In genomic region chr1:235470741-235471439, GRCh38 we compare ENCODE assay signal across 26 cellular contexts.
"Had no signal": no experiment of that assay in that cellular context is flagged by ENCODE, and none has a peak within 500 bp of the region (broad histone marks: within the 10 kb centered on the region; RNA-seq: fewer than 3 reads in every experiment).

No MANE protein-coding gene starts in this region.

- H3K27me3 ChIP-seq: ascending aorta, body of pancreas, Peyer's patch had no signal

- H3K9ac ChIP-seq: KMS-11 had no signal

- H3K4me2 ChIP-seq: KMS-11 had no signal

- H3K27ac ChIP-seq: ascending aorta, body of pancreas, KMS-11, Peyer's patch, RWPE1 had no signal

- H3K9me3 ChIP-seq: ascending aorta, body of pancreas, Peyer's patch had no signal

- ATAC-seq: activated CD8-positive, alpha-beta memory T cell treated with anti-CD3 and anti-CD28 coated beads, Interleukin-2, amount 10 ng/mL, durations not matched to agents 7 days and 5 days; activated naive CD4-positive, alpha-beta T cell treated with anti-CD3 and anti-CD28 coated beads, Interleukin-2, amount 50 U/mL, for 72 hours; activated naive CD8-positive, alpha-beta T cell treated with anti-CD3 and anti-CD28 coated beads, Interleukin-2, amount 50 U/mL, for 24 hours; activated T-cell treated with anti-CD3 and anti-CD28 coated beads, Interleukin-2, amount 50 U/mL, for 4 hours; body of pancreas; WTC11 had no signal

- H3K4me1 ChIP-seq: ascending aorta, body of pancreas, Peyer's patch had no signal

- H3K4me3 ChIP-seq: ascending aorta, body of pancreas, Peyer's patch had no signal

- DNase-seq: activated CD4-positive, alpha-beta T cell treated with anti-CD3 and anti-CD28 coated beads for 48 hours; activated CD4-positive, alpha-beta T cell treated with anti-CD3 and anti-CD28 coated beads, Interleukin-2, amount 50 U/mL, for 48 hours; activated CD4-positive, CD25-positive, alpha-beta regulatory T cell treated with anti-CD3 and anti-CD28 coated beads, Interleukin-2, amount 50 U/mL, for 72 hours; activated CD8-positive, alpha-beta memory T cell treated with anti-CD3 and anti-CD28 coated beads, Interleukin-2, amount 10 ng/mL, durations not matched to agents 7 days and 5 days; activated effector memory CD4-positive, alpha-beta T cell treated with anti-CD3 and anti-CD28 coated beads, Interleukin-2, amount 50 U/mL, for 16 hours; activated naive CD4-positive, alpha-beta T cell treated with Interleukin-2 at 50 U/mL for 16 hours; activated naive CD8-positive, alpha-beta T cell treated with anti-CD3 and anti-CD28 coated beads, Interleukin-2, amount 50 U/mL, for 24 hours; activated T-cell treated with anti-CD3 and anti-CD28 coated beads, Interleukin-2, amount 50 U/mL, for 4 hours; amniotic stem cell; body of pancreas; central memory CD4-positive, alpha-beta T cell; MM.1S; NCI-H1105; NCI-H1436 treated with DMSO at 0.1 percent for 48 hours; NCI-H187; NCI-H2081 treated with DMSO at 0.1 percent for 48 hours; NCI-H510A treated with DMSO at 0.1 percent for 48 hours; NCI-H69; NK-92 treated with Interleukin-12 subunit alpha and Interleukin-12 subunit beta, amount 100 ng/mL, for 24 hours; Peyer's patch; SHP77 had no signal
